Comparison of ENCODE assay signal across 8 cellular contexts in the genomic region with DNA sequence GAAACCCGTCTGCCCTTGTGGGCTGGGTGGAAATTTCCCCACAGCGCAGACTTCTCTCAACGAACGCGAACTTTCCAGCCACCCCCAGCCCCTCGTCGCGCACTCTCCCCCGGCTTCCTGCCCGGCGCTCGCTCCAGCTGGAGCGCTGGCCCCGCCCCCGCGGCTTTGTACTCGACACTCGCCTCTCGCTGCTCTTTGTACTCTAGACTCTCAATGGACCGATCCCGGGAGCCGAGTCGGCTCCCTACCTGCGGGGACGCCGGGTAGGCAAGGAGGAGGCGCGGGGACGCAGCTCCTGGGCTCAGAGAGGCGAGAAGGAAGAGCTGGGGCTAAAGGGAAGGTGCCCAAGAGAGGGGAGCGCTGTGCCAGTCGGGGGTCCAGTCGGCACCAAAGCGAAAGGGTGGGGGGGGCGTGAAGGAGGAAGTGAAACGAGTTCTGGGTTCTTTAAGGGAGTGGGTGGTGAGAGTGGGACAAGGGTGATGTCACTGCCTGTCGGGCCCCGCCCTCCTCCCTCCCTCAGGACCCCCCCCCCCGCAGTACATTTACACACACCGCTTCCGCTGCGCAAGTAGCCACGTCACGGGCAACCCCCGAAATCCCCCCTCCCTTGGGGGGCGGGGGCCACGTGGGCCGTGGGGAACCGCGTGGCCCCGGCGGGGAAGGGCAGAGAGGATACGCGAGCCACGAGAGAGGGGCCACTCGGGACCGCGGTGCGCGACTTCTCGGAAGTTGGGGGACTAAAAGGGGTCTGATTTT. TPM values are rescaled to one million over a fixed set of nuclear protein-coding genes. Genes with fewer than 3 reads are reported as not detected.
DNase-seq lines count a peak whose midpoint lies in the region; ATAC-seq and TF ChIP-seq lines count a peak whose summit lies in the region.

No MANE protein-coding gene starts in this region.

- DNase-seq in AG08395 (ENCODE audit: low spot score) (peak; percentile 70), GM19238 (ENCODE audit: insufficient read length, low spot score) (peak; percentile 90), HuH-7 (ENCODE audit: low spot score) (peak; percentile 76)
- DNase-seq in activated T-cell treated with anti-CD3 and anti-CD28 coated beads, Interleukin-2, amount 50 U/mL, for 48 hours: peak; percentile 91 to 92
- DNase-seq in stimulated activated CD8-positive, alpha-beta memory T cell treated with anti-CD3 and anti-CD28 coated beads, Interleukin-4, amount 100 ng/mL, for 4 hours (ENCODE audit: low read depth in 2 of 2, low spot score in 1 of 2): peak; percentile 85 to 92

- H3K9me3 ChIP-seq in muscle layer of colon (ENCODE audit: low read length): no peaks in the 10 kb centered on the region

- H3K36me3 ChIP-seq in muscle layer of colon (ENCODE audit: insufficient read depth, low read length): peaks cover 19% of the 10 kb centered on the region

- peak overlapping the region; percentile 89 for H3K9ac ChIP-seq in muscle layer of colon (ENCODE audit: low read length)

- no peaks in the 10 kb centered on the region for H3K27me3 ChIP-seq in muscle layer of colon (ENCODE audit: control insufficient read depth in 1 of 2, insufficient read depth in 2 of 2, low read length in 2 of 2)

- ATAC-seq in esophagus mucosa: peak; percentile 48

- H3K27ac ChIP-seq in muscle layer of colon (ENCODE audit: low read depth, low read length): peak overlapping the region; percentile 97

- H3K4me1 ChIP-seq in muscle layer of colon (ENCODE audit: insufficient read depth, low read length): peaks cover 41% of the 10 kb centered on the region

- H3K4me3 ChIP-seq in muscle layer of colon (ENCODE audit: low read depth in 1 of 2, low read length in 2 of 2): peak overlapping the region; percentile 75 to 91

TF ChIP-seq in PFSK-1, 5 proteins besides CTCF, POLR2A, EP300 and RAD21:
- TF ChIP-seq POLR2AphosphoS5 (IDR thresholded peaks at IDR 0.05; ENCODE audit: low read depth, low read length): peak; percentile 58
- TF ChIP-seq TAF1 (IDR thresholded peaks at IDR 0.05; ENCODE audit: borderline replicate concordance, insufficient read depth, low read length): no peak
- TF ChIP-seq SIN3A (IDR thresholded peaks at IDR 0.05; ENCODE audit: borderline replicate concordance, insufficient read depth, low read length): peak; percentile 99
- TF ChIP-seq, protein P1, sequence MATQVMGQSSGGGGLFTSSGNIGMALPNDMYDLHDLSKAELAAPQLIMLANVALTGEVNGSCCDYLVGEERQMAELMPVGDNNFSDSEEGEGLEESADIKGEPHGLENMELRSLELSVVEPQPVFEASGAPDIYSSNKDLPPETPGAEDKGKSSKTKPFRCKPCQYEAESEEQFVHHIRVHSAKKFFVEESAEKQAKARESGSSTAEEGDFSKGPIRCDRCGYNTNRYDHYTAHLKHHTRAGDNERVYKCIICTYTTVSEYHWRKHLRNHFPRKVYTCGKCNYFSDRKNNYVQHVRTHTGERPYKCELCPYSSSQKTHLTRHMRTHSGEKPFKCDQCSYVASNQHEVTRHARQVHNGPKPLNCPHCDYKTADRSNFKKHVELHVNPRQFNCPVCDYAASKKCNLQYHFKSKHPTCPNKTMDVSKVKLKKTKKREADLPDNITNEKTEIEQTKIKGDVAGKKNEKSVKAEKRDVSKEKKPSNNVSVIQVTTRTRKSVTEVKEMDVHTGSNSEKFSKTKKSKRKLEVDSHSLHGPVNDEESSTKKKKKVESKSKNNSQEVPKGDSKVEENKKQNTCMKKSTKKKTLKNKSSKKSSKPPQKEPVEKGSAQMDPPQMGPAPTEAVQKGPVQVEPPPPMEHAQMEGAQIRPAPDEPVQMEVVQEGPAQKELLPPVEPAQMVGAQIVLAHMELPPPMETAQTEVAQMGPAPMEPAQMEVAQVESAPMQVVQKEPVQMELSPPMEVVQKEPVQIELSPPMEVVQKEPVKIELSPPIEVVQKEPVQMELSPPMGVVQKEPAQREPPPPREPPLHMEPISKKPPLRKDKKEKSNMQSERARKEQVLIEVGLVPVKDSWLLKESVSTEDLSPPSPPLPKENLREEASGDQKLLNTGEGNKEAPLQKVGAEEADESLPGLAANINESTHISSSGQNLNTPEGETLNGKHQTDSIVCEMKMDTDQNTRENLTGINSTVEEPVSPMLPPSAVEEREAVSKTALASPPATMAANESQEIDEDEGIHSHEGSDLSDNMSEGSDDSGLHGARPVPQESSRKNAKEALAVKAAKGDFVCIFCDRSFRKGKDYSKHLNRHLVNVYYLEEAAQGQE (IDR thresholded peaks at IDR 0.05; ENCODE audit: insufficient read depth in 1 of 2, low read depth in 2 of 2, low read length in 2 of 2): no peak
- TF ChIP-seq FOXP2 (optimal IDR thresholded peaks at IDR 0.05; ENCODE audit: borderline replicate concordance, extremely low read depth, extremely low read length, insufficient read depth): no peak

RNA-seq across cellular contexts. Expression of gene KDM6B, which starts 9.7 kb away (rescaled TPM):
- polyA plus RNA-seq in PFSK-1 (2012; ENCODE audit: insufficient read length, low read depth): 45.6 TPM
- 16.7 TPM for total RNA-seq in esophagus mucosa

RNA-seq across cellular contexts. Expression of gene TMEM88, which starts 11.2 kb away (rescaled TPM):
- polyA plus RNA-seq in PFSK-1 (2012; ENCODE audit: insufficient read length, low read depth): 4.8 TPM
- 1.7 TPM for total RNA-seq in esophagus mucosa

RNA-seq across cellular contexts. Expression of gene NAA38, which starts 13.6 kb away (rescaled TPM):
- 321 TPM for polyA plus RNA-seq in PFSK-1 (2012; ENCODE audit: insufficient read length, low read depth)
- total RNA-seq in esophagus mucosa: 93.3 TPM

RNA-seq across cellular contexts. Expression of gene CYB5D1, which starts 14.1 kb away (rescaled TPM):
- 16.4 TPM for polyA plus RNA-seq in PFSK-1 (2012; ENCODE audit: insufficient read length, low read depth)
- total RNA-seq in esophagus mucosa: 7.6 TPM

RNA-seq across cellular contexts. Expression of gene CHD3, which starts 44.9 kb away (rescaled TPM):
- 204 TPM for polyA plus RNA-seq in PFSK-1 (2012; ENCODE audit: insufficient read length, low read depth)
- 50.7 TPM for total RNA-seq in esophagus mucosa

Comparison
In these comparisons a context has a peak if more than half of its experiments do, and no peak if none do; other contexts are left out.
1. Peak in every context shown above with its lines: DNase-seq, ATAC-seq, H3K4me3 ChIP-seq and H3K27ac ChIP-seq.